In the genomic region with DNA sequence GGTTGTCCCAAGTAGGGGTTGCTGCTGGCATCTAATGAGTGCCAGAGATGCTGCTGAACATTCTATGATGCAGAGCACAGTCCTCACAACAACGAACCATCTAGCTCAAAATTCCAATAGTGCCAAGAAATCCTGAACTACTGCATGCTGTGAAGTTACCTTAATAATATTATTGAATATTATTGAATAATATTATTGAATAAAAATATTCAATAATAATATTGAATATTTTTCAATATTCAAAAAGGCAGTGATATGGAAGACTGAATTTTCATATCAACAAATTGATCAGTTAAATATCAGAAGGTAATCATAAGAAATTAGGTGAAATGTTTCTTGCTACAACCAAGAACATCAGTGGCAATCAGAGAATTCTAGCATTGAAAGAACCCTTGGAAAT, we compare ENCODE assay signal across 1 cellular context.
TF ChIP-seq lines count a peak whose summit lies in the region.

No MANE protein-coding gene starts in this region.

TF ChIP-seq in WTC11, 78 proteins besides CTCF, POLR2A, EP300 and RAD21 (continued from another document):
- TF ChIP-seq SP1 (CRISPR knock-in tag; conservative IDR thresholded peaks at IDR 0.05) = no peak
